In genomic region chr3:193605876-193606275, GRCh38 we compare ENCODE assay signal across 8 cellular contexts. TPM values are rescaled to one million over a fixed set of nuclear protein-coding genes. Genes with fewer than 3 reads are reported as not detected.
A peak's percentile ranks its signal among the peaks of the same experiment; 100 is the strongest.
DNase-seq lines count a peak whose midpoint lies in the region; ATAC-seq and TF ChIP-seq lines count a peak whose summit lies in the region.

No MANE protein-coding gene starts in this region.

- H3K4me1 ChIP-seq in cardiac muscle cell (ENCODE audit: low read depth): no peaks in the 10 kb centered on the region

- H3K27ac ChIP-seq in cardiac muscle cell: no peak overlapping the region

- H3K36me3 ChIP-seq in BJ (ENCODE audit: control insufficient read depth, insufficient read depth, low read length): no peaks in the 10 kb centered on the region; the same call in 1 of the 2 replicates
- H3K36me3 ChIP-seq in cardiac muscle cell: no peaks in the 10 kb centered on the region

- CTCF ChIA-PET in BJ (lab: Yijun Ruan, JAX): interaction anchor here (0.7 kb wide), 1 partner anchor 8 kb away, joined by 4 read pairs; no protein-coding TSS in a partner anchor

- no peak overlapping the region for H3K4me3 ChIP-seq in BJ (ENCODE audit: low read depth, low read length)
- no peak overlapping the region for H3K4me3 ChIP-seq in cardiac muscle cell

- TF ChIP-seq CTCF in BJ (IDR thresholded peaks at IDR 0.05; ENCODE audit: insufficient read depth, low read depth, low read length): peak; percentile 87
- TF ChIP-seq CTCF in cardiac muscle cell (IDR thresholded peaks at IDR 0.05; ENCODE audit: low read depth, low read length): peak; percentile 86

- POLR2A ChIA-PET in BJ (lab: Charles Lee): no interaction called here

- DNase-seq in BJ (ENCODE audit: low read depth) (no peak), HT-29 (ENCODE audit: low spot score) (peak; percentile 91), OCI-M2 (lab: John Stamatoyannopoulos, UW; ENCODE audit: unreplicated experiment) (peak; percentile 22), cardiac muscle cell (ENCODE audit: low read depth in 1 of 2, low spot score in 1 of 2) (peak; percentile 76 to 79), retina (peak; percentile 48)
- peak; percentile 33 for DNase-seq in activated naive CD4-positive, alpha-beta T cell treated with anti-CD3 and anti-CD28 coated beads, Interleukin-2, amount 50 U/mL, for 16 hours

- no peaks in the 10 kb centered on the region for H3K27me3 ChIP-seq in BJ (ENCODE audit: control insufficient read depth, insufficient read depth, low read length)
- peaks cover 14% of the 10 kb centered on the region for H3K27me3 ChIP-seq in cardiac muscle cell

- ATAC-seq in GM19035 (IDR thresholded peaks at IDR 0.05; ENCODE audit: unreplicated experiment): peak; percentile 75
- ATAC-seq in HG02763 (IDR thresholded peaks at IDR 0.05; ENCODE audit: unreplicated experiment): no peak

- no peaks in the 10 kb centered on the region for H3K9me3 ChIP-seq in cardiac muscle cell (ENCODE audit: low read depth)

RNA-seq across cellular contexts. Expression of gene OPA1, which starts 12.9 kb away (rescaled TPM):
- 19.2 and 41.4 TPM in 2 replicates for polyA plus RNA-seq in BJ (2011; rRNA removed)
- polyA minus RNA-seq in BJ (2011; rRNA and poly(A)+ RNA removed): 34.5 and 54.3 TPM in 2 replicates
- total RNA-seq in HT-29 (2014; rRNA removed; shearing (Covaris generic)): 31.4 and 35.9 TPM in 2 replicates
- total RNA-seq in cardiac muscle cell: 52.0 and 54.4 TPM in 2 replicates
- polyA plus RNA-seq in cardiac muscle cell: 26.6 and 39.0 TPM in 2 replicates

RNA-seq across cellular contexts. Expression of gene ATP13A4, which starts 51.2 kb away (rescaled TPM):
- polyA plus RNA-seq in BJ (2011; rRNA removed): 0.09 and 0.10 TPM in 2 replicates
- 0.05 TPM in 1 of 2 replicates, not detected in the other for polyA minus RNA-seq in BJ (2011; rRNA and poly(A)+ RNA removed)
- total RNA-seq in HT-29 (2014; rRNA removed; shearing (Covaris generic)): 0.23 TPM in 2 replicates
- 0.53 and 3.0 TPM in 2 replicates for total RNA-seq in cardiac muscle cell
- polyA plus RNA-seq in cardiac muscle cell: 1.0 TPM in 1 of 2 replicates, not detected in the other
